19 cellular contexts compared by ENCODE assay signal in genomic region chr11:95692526-95693270, GRCh38.
A peak's percentile ranks its signal among the peaks of the same experiment; 100 is the strongest.
DNase-seq lines count a peak whose midpoint lies in the region; ATAC-seq and TF ChIP-seq lines count a peak whose summit lies in the region.
"Had no signal": no experiment of that assay in that cellular context is flagged by ENCODE, and none has a peak within 500 bp of the region (broad histone marks: within the 10 kb centered on the region; RNA-seq: fewer than 3 reads in every experiment).

No MANE protein-coding gene starts in this region.

- H3K27ac Mint-ChIP-seq in CD4-positive, CD25-positive, alpha-beta regulatory T cell, result peak overlapping the region in 1 of 3 donors; percentile 85
- H3K27ac Mint-ChIP-seq in activated T-cell treated with anti-CD3 and anti-CD28 coated beads, Interleukin-2, amount 50 U/mL, for 24 hours, result no peak overlapping the region

- no peak overlapping the region for H3K27ac ChIP-seq in CD4-positive, CD25-positive, alpha-beta regulatory T cell (ENCODE audit: insufficient read depth, low read length, poor library complexity, severe bottlenecking)
- H3K27ac ChIP-seq in left lung, result no peak overlapping the region

- ATAC-seq in CD4-positive, CD25-positive, alpha-beta regulatory T cell (ENCODE audit: low read depth in 2 of 2), result no peak
- ATAC-seq in HG02610 (IDR thresholded peaks at IDR 0.05; ENCODE audit: unreplicated experiment) (peak; percentile 57), left lung (peak; percentile 31), GM21717 (IDR thresholded peaks at IDR 0.05; ENCODE audit: unreplicated experiment) (no peak)
- ATAC-seq: mucosa of descending colon, right cardiac atrium had no signal

- peaks cover 7 to 35% (median 15%) of the 10 kb centered on the region in 4 donors for H3K4me1 Mint-ChIP-seq in CD4-positive, CD25-positive, alpha-beta regulatory T cell
- H3K4me1 Mint-ChIP-seq in activated T-cell treated with anti-CD3 and anti-CD28 coated beads, Interleukin-2, amount 50 U/mL, for 24 hours (ENCODE audit: low read depth), result peaks cover 29% of the 10 kb centered on the region

- TF ChIP-seq CTCF in left lung (IDR thresholded peaks at IDR 0.05), result no peak

- H3K9ac ChIP-seq in adipocyte (ENCODE audit: low read length), result peak overlapping the region; percentile 66

- peak overlapping the region; percentile 5 for H3K4me3 ChIP-seq in CD4-positive, CD25-positive, alpha-beta regulatory T cell (ENCODE audit: low read depth, low read length)
- no peak overlapping the region for H3K4me3 ChIP-seq in adipocyte (ENCODE audit: low read length)
- H3K4me3 ChIP-seq in left lung, result no peak overlapping the region
- H3K4me3 ChIP-seq: mucosa of descending colon had no signal

- peaks cover 52% of the 10 kb centered on the region for H3K4me1 ChIP-seq in CD4-positive, CD25-positive, alpha-beta regulatory T cell (ENCODE audit: control insufficient read depth, insufficient read depth, low read length, poor library complexity, severe bottlenecking)
- H3K4me1 ChIP-seq in adipocyte (ENCODE audit: control insufficient read depth, insufficient read depth, low read length) (peaks cover 23% of the 10 kb centered on the region), left lung (peaks cover 0 to 3% of the 10 kb centered on the region in 2 donors)

- H3K36me3 ChIP-seq in CD4-positive, CD25-positive, alpha-beta regulatory T cell (ENCODE audit: control insufficient read depth, insufficient read depth, low read length), result no peaks in the 10 kb centered on the region
- H3K36me3 ChIP-seq in adipocyte (ENCODE audit: control insufficient read depth, insufficient read depth, low read length, severe bottlenecking) (no peaks in the 10 kb centered on the region), left lung (no peaks in the 10 kb centered on the region)

- peaks cover 4 to 6% of the 10 kb centered on the region in 2 experiments for H3K9me3 ChIP-seq in CD4-positive, CD25-positive, alpha-beta regulatory T cell (ENCODE audit: control insufficient read depth in 2 of 2, low read length in 2 of 2)
- no peaks in the 10 kb centered on the region for H3K9me3 ChIP-seq in adipocyte (ENCODE audit: control insufficient read depth, low read length)
- no peaks in the 10 kb centered on the region for H3K9me3 ChIP-seq in left lung
- H3K9me3 ChIP-seq: mucosa of descending colon had no signal

- no peaks in the 10 kb centered on the region for H3K27me3 Mint-ChIP-seq in CD4-positive, CD25-positive, alpha-beta regulatory T cell
- no peaks in the 10 kb centered on the region for H3K27me3 Mint-ChIP-seq in activated T-cell treated with anti-CD3 and anti-CD28 coated beads, Interleukin-2, amount 50 U/mL, for 24 hours

- peaks cover 3% of the 10 kb centered on the region for H3K36me3 Mint-ChIP-seq in CD4-positive, CD25-positive, alpha-beta regulatory T cell
- H3K36me3 Mint-ChIP-seq in activated T-cell treated with anti-CD3 and anti-CD28 coated beads, Interleukin-2, amount 50 U/mL, for 24 hours (ENCODE audit: low read depth), result peaks cover 20% of the 10 kb centered on the region

- intact Hi-C loops in left lung (cut with DNase I), result no loop called here

- no peak overlapping the region for H3K4me3 Mint-ChIP-seq in CD4-positive, CD25-positive, alpha-beta regulatory T cell
- no peak overlapping the region for H3K4me3 Mint-ChIP-seq in activated T-cell treated with anti-CD3 and anti-CD28 coated beads, Interleukin-2, amount 50 U/mL, for 24 hours

- no peak for DNase-seq in CD4-positive, CD25-positive, alpha-beta regulatory T cell
- DNase-seq in adipocyte (ENCODE audit: low read depth) (peak; percentile 69), left lung (no peak), NCI-H748 (lab: John Stamatoyannopoulos, UW; ENCODE audit: unreplicated experiment) (no peak), NCI-H774 (lab: John Stamatoyannopoulos, UW) (no peak)
- no peak for DNase-seq in activated T-cell treated with anti-CD3 and anti-CD28 coated beads, Interleukin-2, amount 50 U/mL, for 24 hours
- DNase-seq: activated CD4-positive, CD25-positive, alpha-beta regulatory T cell treated with anti-CD3 and anti-CD28 coated beads, Interleukin-2, amount 50 U/mL, for 72 hours; activated gamma-delta T cell; AML-193; aorta; cortex of kidney; MM.1S; mucosa of descending colon; NCI-H2029 treated with DMSO at 0.1 percent for 48 hours; NCI-H524; nucleus accumbens; right cardiac atrium had no signal

- no peaks in the 10 kb centered on the region for H3K27me3 ChIP-seq in CD4-positive, CD25-positive, alpha-beta regulatory T cell (ENCODE audit: control insufficient read depth, insufficient read depth, low read length)
- no peaks in the 10 kb centered on the region for H3K27me3 ChIP-seq in adipocyte (replicated peaks; ENCODE audit: control insufficient read depth, insufficient read depth, low read length)
- H3K27me3 ChIP-seq in left lung, result no peaks in the 10 kb centered on the region

- H3K9me3 Mint-ChIP-seq in CD4-positive, CD25-positive, alpha-beta regulatory T cell, result peaks cover 0 to 13% (median 6%) of the 10 kb centered on the region in 7 donors
- peaks cover 9% of the 10 kb centered on the region for H3K9me3 Mint-ChIP-seq in activated T-cell treated with anti-CD3 and anti-CD28 coated beads, Interleukin-2, amount 50 U/mL, for 24 hours

Comparison
In these comparisons a context has a peak if more than half of its experiments do, and no peak if none do; other contexts are left out.
1. ATAC-seq: peak in HG02610 (single experiment) and left lung (single experiment); none in CD4-positive, CD25-positive, alpha-beta regulatory T cell (0 of 2) and GM21717 (single experiment).